Comparison of ENCODE assay signal across 13 cellular contexts in genomic region chr7:116780521-116780920, GRCh38.
DNase-seq lines count a peak whose midpoint lies in the region; ATAC-seq and TF ChIP-seq lines count a peak whose summit lies in the region.
"Had no signal": no experiment of that assay in that cellular context is flagged by ENCODE, and none has a peak within 500 bp of the region (broad histone marks: within the 10 kb centered on the region; RNA-seq: fewer than 3 reads in every experiment).

No MANE protein-coding gene starts in this region.

- no peaks in the 10 kb centered on the region for H3K9me3 Mint-ChIP-seq in endothelial cell (ENCODE audit: unreplicated experiment)
- H3K9me3 Mint-ChIP-seq: activated T-cell treated with anti-CD3 and anti-CD28 coated beads, Interleukin-2, amount 50 U/mL, for 4 hours; CD14-positive monocyte had no signal

- H3K4me1 Mint-ChIP-seq in endothelial cell (ENCODE audit: unreplicated experiment): peaks cover 6% of the 10 kb centered on the region

- H2BK5ac ChIP-seq in trophoblast cell (ENCODE audit: low read depth, low read length, poor library complexity): peak overlapping the region; percentile 78

- peak overlapping the region; percentile 39 for H4K91ac ChIP-seq in trophoblast cell (ENCODE audit: low read depth, low read length)

- peaks cover 14% of the 10 kb centered on the region for H3K36me3 Mint-ChIP-seq in endothelial cell (ENCODE audit: low read depth, unreplicated experiment)
- H3K36me3 Mint-ChIP-seq: CD14-positive monocyte had no signal

- no peak overlapping the region for H4K12ac ChIP-seq in trophoblast cell (ENCODE audit: low read depth, low read length)

- H3K23ac ChIP-seq in trophoblast cell (ENCODE audit: low read length): no peak overlapping the region

- peaks cover 11% of the 10 kb centered on the region for H3K79me1 ChIP-seq in trophoblast cell (ENCODE audit: low read length)

- no peak overlapping the region for H3K4ac ChIP-seq in trophoblast cell (ENCODE audit: low read depth, low read length)

- H3K4me2 ChIP-seq in trophoblast cell (ENCODE audit: low read length): no peak overlapping the region

- DNase-seq in body of pancreas (no peak), trophoblast cell (no peak), SW480 (ENCODE audit: low spot score) (no peak), NCI-H446 treated with DMSO at 0.1 percent for 48 hours (lab: John Stamatoyannopoulos, UW) (no peak), endothelial cell (ENCODE audit: low spot score) (no peak)
- DNase-seq: activated T-cell treated with anti-CD3 and anti-CD28 coated beads, Interleukin-2, amount 50 U/mL, for 4 hours; NCI-H1436; NCI-H524 treated with DMSO at 0.1 percent for 48 hours had no signal

- peak overlapping the region; percentile 56 to 77 (median 66) for H3K27ac ChIP-seq in body of pancreas
- peak overlapping the region; percentile 70 for H3K27ac ChIP-seq in trophoblast cell (ENCODE audit: low read depth, low read length)

- no peak overlapping the region for H3K4me3 Mint-ChIP-seq in endothelial cell (ENCODE audit: unreplicated experiment)
- H3K4me3 Mint-ChIP-seq: activated T-cell treated with anti-CD3 and anti-CD28 coated beads, Interleukin-2, amount 50 U/mL, for 4 hours; CD14-positive monocyte had no signal

- no peak for TF ChIP-seq CTCF in body of pancreas (IDR thresholded peaks at IDR 0.05)
- TF ChIP-seq CTCF in endothelial cell (IDR thresholded peaks at IDR 0.05; ENCODE audit: unreplicated experiment): no peak

- H2BK12ac ChIP-seq in trophoblast cell (ENCODE audit: low read length): peak overlapping the region; percentile 68

- H3K36me3 ChIP-seq in body of pancreas (replicated peaks in 1 of 2; ENCODE audit: insufficient read depth in 1 of 2, low read depth in 2 of 2): no peaks in the 10 kb centered on the region
- peaks cover 0 to 7% of the 10 kb centered on the region in 2 experiments for H3K36me3 ChIP-seq in trophoblast cell (ENCODE audit: control insufficient read depth in 1 of 2, insufficient read depth in 2 of 2, low read length in 2 of 2)

- no peaks in the 10 kb centered on the region for H3K79me2 ChIP-seq in trophoblast cell (ENCODE audit: control insufficient read depth, insufficient read depth, low read length, poor library complexity)

- ATAC-seq in GM18498 (IDR thresholded peaks at IDR 0.05; ENCODE audit: unreplicated experiment) (peak; percentile 44), HG03280 (IDR thresholded peaks at IDR 0.05; ENCODE audit: unreplicated experiment) (peak; percentile 50), body of pancreas (peak; percentile 29), HG02981 (IDR thresholded peaks at IDR 0.05; ENCODE audit: unreplicated experiment) (no peak)

- intact Hi-C loops in body of pancreas (cut with DNase I): loop anchor here (10.0 kb wide), 1 partner anchor 106 kb away; the partner anchor contains the start of gene MET

- H3K27ac Mint-ChIP-seq in endothelial cell (ENCODE audit: unreplicated experiment): no peak overlapping the region
- H3K27ac Mint-ChIP-seq: CD14-positive monocyte had no signal

- H3K4me3 ChIP-seq in body of pancreas (no peak overlapping the region), trophoblast cell (ENCODE audit: low read depth, low read length) (no peak overlapping the region)
- H3K4me3 ChIP-seq: mucosa of descending colon had no signal

- peak overlapping the region; percentile 26 for H2AK5ac ChIP-seq in trophoblast cell (ENCODE audit: low read length)

- no peak overlapping the region for H3K9ac ChIP-seq in trophoblast cell (ENCODE audit: low read length)

- H2AFZ ChIP-seq in trophoblast cell (ENCODE audit: insufficient read depth, low read length, poor library complexity): no peak overlapping the region

- WGBS in body of pancreas, 2 donors: 0 to 21% methylated on average over 1 of the region's 1 CpG
- no CpG with 5 or more reads among the region's 1 CpG for WGBS in trophoblast cell (ENCODE audit: extremely low coverage, insufficient coverage, insufficient read length)

- H3K27me3 Mint-ChIP-seq in endothelial cell (ENCODE audit: unreplicated experiment): peaks cover 1% of the 10 kb centered on the region

- H3K4me1 ChIP-seq in body of pancreas (peaks cover 58% of the 10 kb centered on the region), trophoblast cell (ENCODE audit: control insufficient read depth in 1 of 2, insufficient read depth in 2 of 2, low read length in 2 of 2) (peaks cover 19 to 21% of the 10 kb centered on the region in 2 experiments)

- H3K9me3 ChIP-seq in body of pancreas (no peaks in the 10 kb centered on the region), trophoblast cell (ENCODE audit: insufficient read depth, low read depth, low read length) (no peaks in the 10 kb centered on the region)
- H3K9me3 ChIP-seq: mucosa of descending colon had no signal

- H4K8ac ChIP-seq in trophoblast cell (ENCODE audit: low read depth, low read length): peak overlapping the region; percentile 7

- H2BK120ac ChIP-seq in trophoblast cell (ENCODE audit: insufficient read depth, low read length, poor library complexity): peak overlapping the region; percentile 58

- H3K18ac ChIP-seq in trophoblast cell (ENCODE audit: low read length): no peak overlapping the region

- H3K27me3 ChIP-seq in body of pancreas (no peaks in the 10 kb centered on the region), trophoblast cell (ENCODE audit: insufficient read depth, low read length) (no peaks in the 10 kb centered on the region)

- TF ChIP-seq POLR2A in body of pancreas (IDR thresholded peaks at IDR 0.05): no peak

- H3K14ac ChIP-seq in trophoblast cell (ENCODE audit: low read length): no peak overlapping the region
